ENCODE assay signal across 27 cellular contexts in genomic region chr2:103734911-103735310, GRCh38.
DNase-seq lines count a peak whose midpoint lies in the region; ATAC-seq, FAIRE-seq and TF ChIP-seq lines count a peak whose summit lies in the region.
"Had no signal": no experiment of that assay in that cellular context is flagged by ENCODE, and none has a peak within 500 bp of the region (broad histone marks: within the 10 kb centered on the region; RNA-seq: fewer than 3 reads in every experiment).

No MANE protein-coding gene starts in this region.

- no peaks in the 10 kb centered on the region for H3K36me3 ChIP-seq in endodermal cell (ENCODE audit: control insufficient read depth, insufficient read depth, low read length)
- H3K36me3 ChIP-seq: SJSA1 had no signal

- H3K27ac ChIP-seq in C4-2B = no peak overlapping the region
- no peak overlapping the region for H3K27ac ChIP-seq in endodermal cell (ENCODE audit: low read depth, low read length)
- H3K27ac ChIP-seq: SJSA1 had no signal

- peak; percentile 44 for ATAC-seq in left lobe of liver
- ATAC-seq: CD8-positive, alpha-beta T cell had no signal

- no peaks in the 10 kb centered on the region for H3K4me1 ChIP-seq in endodermal cell (ENCODE audit: control insufficient read depth, insufficient read depth, low read length)
- H3K4me1 ChIP-seq: Caco-2, SJSA1 had no signal

- no peaks in the 10 kb centered on the region for H3K27me3 ChIP-seq in endodermal cell (ENCODE audit: control insufficient read depth, insufficient read depth, low read length, poor library complexity, severe bottlenecking)
- H3K27me3 ChIP-seq: SJSA1 had no signal

- no peaks in the 10 kb centered on the region for H3K36me3 Mint-ChIP-seq in endodermal cell (ENCODE audit: low read depth)
- H3K36me3 Mint-ChIP-seq: CD8-positive, alpha-beta T cell had no signal

- no peaks in the 10 kb centered on the region for H3K27me3 Mint-ChIP-seq in endodermal cell (ENCODE audit: insufficient read depth)

- H3K9me3 ChIP-seq in endodermal cell (ENCODE audit: control insufficient read depth, low read length) = peaks cover 7% of the 10 kb centered on the region
- H3K9me3 ChIP-seq: Caco-2, SJSA1 had no signal

- no peak for TF ChIP-seq POLR2A in H54 (IDR thresholded peaks at IDR 0.05; ENCODE audit: low read depth, low read length)

- H3K4me3 ChIP-seq in endodermal cell (ENCODE audit: low read length) = no peak overlapping the region
- H3K4me3 ChIP-seq: SJSA1 had no signal

- peaks cover 6% of the 10 kb centered on the region for H3K9me3 Mint-ChIP-seq in endodermal cell

- peaks cover 2% of the 10 kb centered on the region for H3K4me1 Mint-ChIP-seq in endodermal cell

- H3K27ac Mint-ChIP-seq in endodermal cell = no peak overlapping the region
- H3K27ac Mint-ChIP-seq: CD8-positive, alpha-beta T cell had no signal

- H3K9ac ChIP-seq in endodermal cell (ENCODE audit: extremely low read depth, low read length, poor library complexity, severe bottlenecking) = no peak overlapping the region

- H3K4me3 Mint-ChIP-seq in endodermal cell = no peak overlapping the region
- H3K4me3 Mint-ChIP-seq: CD8-positive, alpha-beta T cell had no signal

- peak; percentile 3; the same call in 1 of the 2 replicates for TF ChIP-seq CTCF in C4-2B (conservative IDR thresholded peaks at IDR 0.05)
- TF ChIP-seq CTCF in endodermal cell (conservative IDR thresholded peaks at IDR 0.05) = peak; percentile 70

- DNase-seq in HT1080 (ENCODE audit: low read depth) = peak; percentile 9
- DNase-seq in endodermal cell = peak; percentile 76
- DNase-seq in left lobe of liver (ENCODE audit: low spot score) = no peak
- no peak for DNase-seq in NCI-H1417 treated with DMSO at 0.1 percent for 48 hours (lab: John Stamatoyannopoulos, UW)
- DNase-seq in H54 (ENCODE audit: insufficient read length, low spot score) = no peak
- DNase-seq in AML-193 (lab: John Stamatoyannopoulos, UW) = no peak
- no peak for DNase-seq in NCI-H2107 treated with DMSO at 0.1 percent for 48 hours (lab: John Stamatoyannopoulos, UW; ENCODE audit: unreplicated experiment)
- DNase-seq: C1 segment of cervical spinal cord; Caco-2; CD8-positive, alpha-beta T cell; DMS79 treated with DMSO at 0.1 percent for 48 hours; GF-D8; HCEC 1CT; NCI-H1092; NCI-H1436; NCI-H187; NCI-H2081 treated with DMSO at 0.1 percent for 48 hours; NCI-H2171 treated with DMSO at 0.1 percent for 48 hours; NCI-H524; NCI-H748 treated with DMSO at 0.1 percent for 48 hours; NK-92 treated with Interleukin-12 subunit alpha and Interleukin-12 subunit beta, amount 100 ng/mL, for 24 hours; Right ventricle myocardium superior; RPMI8226 had no signal

- no peak for FAIRE-seq in H54 (lab: Jason Lieb, UNC)
- FAIRE-seq: A204.1, GM12891 had no signal

Comparison
In these comparisons a context has a peak if more than half of its experiments do, and no peak if none do; other contexts are left out.
1. DNase-seq: peak in HT1080 (single experiment) and endodermal cell (single experiment); none in left lobe of liver (single experiment), NCI-H1417 treated with DMSO at 0.1 percent for 48 hours (single experiment), H54 (single experiment), AML-193 (0 of 2) and NCI-H2107 treated with DMSO at 0.1 percent for 48 hours (single experiment).